18 cellular contexts compared by ENCODE assay signal in the genomic region with DNA sequence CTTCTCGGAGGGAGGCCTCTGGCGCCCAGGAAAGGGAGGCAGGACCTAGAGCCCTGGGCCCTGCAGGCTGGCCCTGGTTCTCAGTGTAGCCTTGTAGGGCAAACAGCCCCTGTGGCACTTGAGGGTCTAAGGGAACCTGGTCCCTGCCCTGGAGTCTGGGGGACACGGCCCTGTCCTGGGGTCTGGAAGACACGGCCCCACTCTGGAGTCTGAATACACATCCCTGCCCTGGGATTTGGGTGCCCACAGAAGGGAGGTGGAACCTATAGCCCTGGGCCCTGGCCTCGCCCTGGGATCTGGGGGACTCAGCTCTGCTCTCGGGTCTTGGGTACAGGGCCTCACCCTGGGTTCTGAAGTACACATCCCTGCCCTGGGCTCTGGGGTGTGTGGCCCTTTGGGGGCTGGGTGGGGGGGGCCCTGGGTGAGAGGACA.
A peak's percentile ranks its signal among the peaks of the same experiment; 100 is the strongest.
DNase-seq lines count a peak whose midpoint lies in the region; ATAC-seq and TF ChIP-seq lines count a peak whose summit lies in the region.
"Had no signal": no experiment of that assay in that cellular context is flagged by ENCODE, and none has a peak within 500 bp of the region (broad histone marks: within the 10 kb centered on the region; RNA-seq: fewer than 3 reads in every experiment).

No MANE protein-coding gene starts in this region.

- no peak overlapping the region for H3K27ac Mint-ChIP-seq in stimulated activated naive B cell treated with anti-CD40 and anti-IgM and Interleukin-4, amounts not matched to agents 10 μg/mL and 1 μg/mL and 100 μg/mL, for 72 hours
- H3K27ac Mint-ChIP-seq: GM23338, HFFc6 had no signal

- no peak overlapping the region for H4K8ac ChIP-seq in IMR-90 (ENCODE audit: low read depth in 2 of 2, low read length in 2 of 2)

- no peak overlapping the region for H3K4ac ChIP-seq in IMR-90 (ENCODE audit: low read depth, low read length)

- H2AK5ac ChIP-seq in IMR-90 (ENCODE audit: low read depth, low read length) = no peak overlapping the region

- H3K36me3 ChIP-seq in IMR-90 (ENCODE audit: control insufficient read depth, insufficient read depth, low read length) (peaks cover 13% of the 10 kb centered on the region; the same call in 1 of the 2 replicates), left lung (peaks cover 0 to 18% of the 10 kb centered on the region in 2 donors)

- TF ChIP-seq CTCF in IMR-90 (conservative IDR thresholded peaks at IDR 0.05; ENCODE audit: low read depth, low read length) (no peak), left lung (IDR thresholded peaks at IDR 0.05) (no peak)

- H3K27me3 Mint-ChIP-seq in stimulated activated naive B cell treated with anti-CD40 and anti-IgM and Interleukin-4, amounts not matched to agents 10 μg/mL and 1 μg/mL and 100 μg/mL, for 72 hours = no peaks in the 10 kb centered on the region

- POLR2A ChIA-PET in IMR-90 (lab: Charles Lee; ENCODE audit: unreplicated experiment) = no interaction called here

- H2BK15ac ChIP-seq in IMR-90 (ENCODE audit: low read depth, low read length) = no peak overlapping the region

- no peak overlapping the region for H2BK120ac ChIP-seq in IMR-90 (ENCODE audit: low read depth, low read length)

- H3K9me1 ChIP-seq in IMR-90 (ENCODE audit: insufficient read depth, low read length) = no peaks in the 10 kb centered on the region

- dilution Hi-C loops in IMR-90 (cut with HindIII; ENCODE audit: low sequenced_read_pairs, unreplicated experiment) = no loop called here

- H3K4me3 Mint-ChIP-seq in stimulated activated naive B cell treated with anti-CD40 and anti-IgM and Interleukin-4, amounts not matched to agents 10 μg/mL and 1 μg/mL and 100 μg/mL, for 72 hours = no peak overlapping the region
- H3K4me3 Mint-ChIP-seq: GM23338, HFFc6 had no signal

- CTCF ChIA-PET in IMR-90 (lab: Yijun Ruan, JAX) = no interaction called here

- no peak for TF ChIP-seq POLR2A in IMR-90 (IDR thresholded peaks at IDR 0.05; ENCODE audit: low read depth, low read length)

- H3K56ac ChIP-seq in IMR-90 (ENCODE audit: extremely low read depth, insufficient read depth, low read length) = no peak overlapping the region

- no peaks in the 10 kb centered on the region for H3K4me1 Mint-ChIP-seq in stimulated activated naive B cell treated with anti-CD40 and anti-IgM and Interleukin-4, amounts not matched to agents 10 μg/mL and 1 μg/mL and 100 μg/mL, for 72 hours
- H3K4me1 Mint-ChIP-seq: GM23338 had no signal

- H3K4me1 ChIP-seq in IMR-90 (ENCODE audit: control insufficient read depth, insufficient read depth, low read length) (no peaks in the 10 kb centered on the region), left lung (no peaks in the 10 kb centered on the region)

- H4K20me1 ChIP-seq in IMR-90 (ENCODE audit: insufficient read depth, low read length) = no peaks in the 10 kb centered on the region

- H3K14ac ChIP-seq in IMR-90 (replicated peaks; ENCODE audit: low read depth, low read length) = no peak overlapping the region

- no peak overlapping the region for H2BK5ac ChIP-seq in IMR-90 (ENCODE audit: low read depth, low read length, poor library complexity, severe bottlenecking)

- H4K5ac ChIP-seq in IMR-90 (ENCODE audit: low read depth, low read length) = no peak overlapping the region

- no peak overlapping the region for H3K9ac ChIP-seq in IMR-90 (ENCODE audit: low read depth, low read length)
- H3K9ac ChIP-seq: BLaER1 treated with 17β-estradiol and CSF1 and Interleukin-3, amounts not matched to agents 10 nM and 100 nM; KMS-11 had no signal

- H3K36me3 Mint-ChIP-seq in stimulated activated naive B cell treated with anti-CD40 and anti-IgM and Interleukin-4, amounts not matched to agents 10 μg/mL and 1 μg/mL and 100 μg/mL, for 72 hours = peaks cover 19 to 35% of the 10 kb centered on the region in 2 donors

- no peaks in the 10 kb centered on the region for H3K27me3 ChIP-seq in IMR-90 (ENCODE audit: control insufficient read depth, insufficient read depth, low read length)
- no peaks in the 10 kb centered on the region for H3K27me3 ChIP-seq in left lung
- H3K27me3 ChIP-seq: BLaER1 treated with 17β-estradiol and CSF1 and Interleukin-3, amounts not matched to agents 10 nM and 100 nM had no signal

- no peak overlapping the region for H4K91ac ChIP-seq in IMR-90 (ENCODE audit: insufficient read depth, low read depth, low read length)

- H3K27ac ChIP-seq in IMR-90 (ENCODE audit: insufficient read depth, low read length) (no peak overlapping the region), left lung (no peak overlapping the region)
- H3K27ac ChIP-seq: BLaER1 treated with 17β-estradiol and CSF1 and Interleukin-3, amounts not matched to agents 10 nM and 100 nM; KMS-11; PC-9 had no signal

- no peak overlapping the region for H3K23ac ChIP-seq in IMR-90 (ENCODE audit: low read depth, low read length)

- in situ Hi-C loops in IMR-90 (cut with MboI; ENCODE audit: low sequenced_read_pairs) = no loop called here

- ATAC-seq in IMR-90 (ENCODE audit: low read depth) (no peak), left lung (no peak), GM19463 (IDR thresholded peaks at IDR 0.05; ENCODE audit: unreplicated experiment) (no peak)
- no peak for ATAC-seq in stimulated activated naive B cell treated with anti-CD40 and anti-IgM and Interleukin-4, amounts not matched to agents 10 μg/mL and 1 μg/mL and 100 μg/mL, for 72 hours (replicated peaks)
- ATAC-seq: GM23338 had no signal

- H2BK20ac ChIP-seq in IMR-90 (ENCODE audit: low read depth, low read length) = no peak overlapping the region

- TF ChIP-seq RAD21 in IMR-90 (IDR thresholded peaks at IDR 0.05; ENCODE audit: low read length) = no peak

- H3K9me3 Mint-ChIP-seq in stimulated activated naive B cell treated with anti-CD40 and anti-IgM and Interleukin-4, amounts not matched to agents 10 μg/mL and 1 μg/mL and 100 μg/mL, for 72 hours = peaks cover 21 to 22% of the 10 kb centered on the region in 2 donors

- H3K4me3 ChIP-seq in IMR-90 (ENCODE audit: insufficient read depth, low read depth, low read length) = no peak overlapping the region
- no peak overlapping the region for H3K4me3 ChIP-seq in left lung
- H3K4me3 ChIP-seq: BLaER1 treated with 17β-estradiol and CSF1 and Interleukin-3, amounts not matched to agents 10 nM and 100 nM; GM23338; PC-9 had no signal

- no TSS peak for BruUV-seq in IMR-90 (replicated peaks; lab: Mats Ljungman, UMichigan)

- H2AK9ac ChIP-seq in IMR-90 (replicated peaks; ENCODE audit: low read depth, low read length, poor library complexity) = no peak overlapping the region

- intact Hi-C loops in IMR-90 (cut with micrococcal nuclease) (no loop called here), left lung (cut with DNase I) (no loop called here), posterior vena cava (cut with DNase I) (no loop called here)

- no peak overlapping the region for H3K18ac ChIP-seq in IMR-90 (ENCODE audit: low read depth, low read length)

- no peaks in the 10 kb centered on the region for H3K79me1 ChIP-seq in IMR-90 (ENCODE audit: low read depth in 1 of 2, low read length in 2 of 2)

- peak overlapping the region; percentile 38 for H2AFZ ChIP-seq in IMR-90 (replicated peaks; ENCODE audit: low read length, poor library complexity)
- H2AFZ ChIP-seq: GM23338, PC-9 had no signal

- 100% methylated on average over 1 of the region's 6 CpGs; no CpG with 5 or more reads in 1 of the 2 experiments for WGBS in IMR-90 (ENCODE audit: extremely low coverage in 2 of 2, insufficient read length in 1 of 2), 2 experiments

- no peak overlapping the region for H3K4me2 ChIP-seq in IMR-90 (ENCODE audit: low read depth, low read length)
- H3K4me2 ChIP-seq: GM23338, KMS-11, PC-9 had no signal

- peaks cover 17% of the 10 kb centered on the region for H3K9me3 ChIP-seq in IMR-90 (ENCODE audit: control insufficient read depth, insufficient read depth, low read length)
- H3K9me3 ChIP-seq in left lung = peaks cover 0 to 31% of the 10 kb centered on the region in 2 donors

- DNase-seq in activated effector memory CD4-positive, alpha-beta T cell treated with anti-CD3 and anti-CD28 coated beads, Interleukin-2, amount 50 U/mL, for 16 hours = peak; percentile 53
- no peak for DNase-seq in activated effector memory CD4-positive, alpha-beta T cell treated with Interleukin-2 at 50 U/mL for 16 hours
- no peak for DNase-seq in IMR-90
- DNase-seq in left lung = peak; percentile 24 to 59
- peak; percentile 74 for DNase-seq in posterior vena cava (ENCODE audit: low spot score)
- DNase-seq in NCI-H69 (lab: John Stamatoyannopoulos, UW) = no peak
- DNase-seq in stimulated activated naive B cell treated with anti-CD40 and anti-IgM and Interleukin-4, amounts not matched to agents 10 μg/mL and 1 μg/mL and 100 μg/mL, for 72 hours = no peak
- DNase-seq: DMS 273 treated with DMSO at 0.1 percent for 48 hours, HFFc6, NCI-H1092, NCI-H1694, NCI-H446, NCI-H748 treated with DMSO at 0.1 percent for 48 hours, PC-9 had no signal

TF ChIP-seq in IMR-90, 13 proteins besides CTCF, POLR2A, EP300 and RAD21 (continues in another document):
- TF ChIP-seq, protein P1, sequence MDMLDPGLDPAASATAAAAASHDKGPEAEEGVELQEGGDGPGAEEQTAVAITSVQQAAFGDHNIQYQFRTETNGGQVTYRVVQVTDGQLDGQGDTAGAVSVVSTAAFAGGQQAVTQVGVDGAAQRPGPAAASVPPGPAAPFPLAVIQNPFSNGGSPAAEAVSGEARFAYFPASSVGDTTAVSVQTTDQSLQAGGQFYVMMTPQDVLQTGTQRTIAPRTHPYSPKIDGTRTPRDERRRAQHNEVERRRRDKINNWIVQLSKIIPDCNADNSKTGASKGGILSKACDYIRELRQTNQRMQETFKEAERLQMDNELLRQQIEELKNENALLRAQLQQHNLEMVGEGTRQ (IDR thresholded peaks at IDR 0.05; ENCODE audit: low read depth, low read length) = no peak
- TF ChIP-seq NFE2L2 (IDR thresholded peaks at IDR 0.05; ENCODE audit: low read depth, low read length) (no peak), MAFK (IDR thresholded peaks at IDR 0.05; ENCODE audit: low read depth, low read length) (no peak), SMC3 (IDR thresholded peaks at IDR 0.05; ENCODE audit: low read depth, low read length) (no peak), ELK1 (IDR thresholded peaks at IDR 0.05; ENCODE audit: borderline replicate concordance, low read depth, low read length) (no peak), FOS (IDR thresholded peaks at IDR 0.05; ENCODE audit: low read depth, low read length) (no peak), BHLHE40 (IDR thresholded peaks at IDR 0.05; ENCODE audit: low read depth, low read length) (no peak), CHD1 (IDR thresholded peaks at IDR 0.05; ENCODE audit: low read depth, low read length) (no peak), RCOR1 (IDR thresholded peaks at IDR 0.05; ENCODE audit: insufficient replicate concordance, low read length) (no peak), MAZ (IDR thresholded peaks at IDR 0.05; ENCODE audit: borderline replicate concordance, low read depth, low read length) (no peak)

Comparison
In these comparisons a context has a peak if more than half of its experiments do, and no peak if none do; other contexts are left out.
1. DNase-seq: peak in activated effector memory CD4-positive, alpha-beta T cell treated with anti-CD3 and anti-CD28 coated beads, Interleukin-2, amount 50 U/mL, for 16 hours (single experiment), left lung (2 of 2) and posterior vena cava (single experiment); none in activated effector memory CD4-positive, alpha-beta T cell treated with Interleukin-2 at 50 U/mL for 16 hours (single experiment), IMR-90 (single experiment), NCI-H69 (single experiment) and stimulated activated naive B cell treated with anti-CD40 and anti-IgM and Interleukin-4, amounts not matched to agents 10 μg/mL and 1 μg/mL and 100 μg/mL, for 72 hours (single experiment).